Comparison of ENCODE assay signal across 21 cellular contexts in genomic region chr20:32695089-32695488, GRCh38. TPM values are rescaled to one million over a fixed set of nuclear protein-coding genes. Genes with fewer than 3 reads are reported as not detected.
DNase-seq lines count a peak whose midpoint lies in the region; TF ChIP-seq lines count a peak whose summit lies in the region.
"Had no signal": no experiment of that assay in that cellular context is flagged by ENCODE, and none has a peak within 500 bp of the region (broad histone marks: within the 10 kb centered on the region; RNA-seq: fewer than 3 reads in every experiment).

No MANE protein-coding gene starts in this region.

- H3K4ac ChIP-seq in trophoblast cell (ENCODE audit: low read depth, low read length) = no peak overlapping the region

- H2BK5ac ChIP-seq in trophoblast cell (ENCODE audit: low read depth, low read length, poor library complexity) = no peak overlapping the region

- H3K14ac ChIP-seq in trophoblast cell (ENCODE audit: low read length) = no peak overlapping the region

- TF ChIP-seq CTCF in chondrocyte (IDR thresholded peaks at IDR 0.05) = no peak
- TF ChIP-seq CTCF in smooth muscle cell (IDR thresholded peaks at IDR 0.05; ENCODE audit: borderline replicate concordance, insufficient read depth, poor library complexity, severe bottlenecking) = no peak

- H3K36me3 Mint-ChIP-seq in CD4-positive, alpha-beta memory T cell = peaks cover 9 to 17% of the 10 kb centered on the region in 2 donors
- H3K36me3 Mint-ChIP-seq in chondrocyte (ENCODE audit: low read depth) = peaks cover 10% of the 10 kb centered on the region

- H4K12ac ChIP-seq in trophoblast cell (ENCODE audit: low read depth, low read length) = no peak overlapping the region

- no peak for DNase-seq in CD4-positive, alpha-beta memory T cell
- DNase-seq in ELF-1 (ENCODE audit: low read depth, low spot score) (peak; percentile 52), chondrocyte (ENCODE audit: low spot score) (no peak), trophoblast cell (no peak), NCI-H2029 (lab: John Stamatoyannopoulos, UW) (no peak), NCI-H510A (lab: John Stamatoyannopoulos, UW) (no peak), smooth muscle cell (lab: John Stamatoyannopoulos, UW; ENCODE audit: unreplicated experiment) (no peak)
- DNase-seq: AML-193, DMS153, GF-D8, HCEC 1CT, NCI-H1105 treated with DMSO at 0.1 percent for 48 hours, NCI-H1694, NCI-H2107, NCI-H226, NCI-H524 treated with DMSO at 0.1 percent for 48 hours, SHP77 treated with DMSO at 0.1 percent for 48 hours, SK-N-SH had no signal

- no peak overlapping the region for H4K8ac ChIP-seq in trophoblast cell (ENCODE audit: low read depth, low read length)

- H3K9me3 ChIP-seq in CD4-positive, alpha-beta memory T cell (ENCODE audit: control insufficient read depth in 1 of 2, low read length in 2 of 2) = no peaks in the 10 kb centered on the region
- H3K9me3 ChIP-seq in trophoblast cell (ENCODE audit: insufficient read depth, low read depth, low read length) (no peaks in the 10 kb centered on the region), smooth muscle cell (replicated peaks; ENCODE audit: low read depth) (no peaks in the 10 kb centered on the region)
- H3K9me3 ChIP-seq: SK-N-SH had no signal

- no peak overlapping the region for H2BK12ac ChIP-seq in trophoblast cell (ENCODE audit: low read length)

- no peak overlapping the region for H2AK5ac ChIP-seq in trophoblast cell (ENCODE audit: low read length)

- peaks cover 0 to 2% (median 0%) of the 10 kb centered on the region in 4 donors for H3K4me1 Mint-ChIP-seq in CD4-positive, alpha-beta memory T cell
- H3K4me1 Mint-ChIP-seq in chondrocyte (ENCODE audit: low read depth) = peaks cover 12% of the 10 kb centered on the region
- H3K4me1 Mint-ChIP-seq: CD14-positive monocyte had no signal

- peak overlapping the region; percentile 18 for H2BK120ac ChIP-seq in trophoblast cell (ENCODE audit: insufficient read depth, low read length, poor library complexity)

- H4K91ac ChIP-seq in trophoblast cell (ENCODE audit: low read depth, low read length) = peak overlapping the region; percentile 58

- intact Hi-C loops in CD4-positive, alpha-beta memory T cell (cut with micrococcal nuclease) = no loop called here

- no peaks in the 10 kb centered on the region for H3K79me2 ChIP-seq in trophoblast cell (ENCODE audit: control insufficient read depth, insufficient read depth, low read length, poor library complexity)
- no peaks in the 10 kb centered on the region for H3K79me2 ChIP-seq in smooth muscle cell (ENCODE audit: low read depth)

- no peak overlapping the region for H3K4me2 ChIP-seq in trophoblast cell (ENCODE audit: low read length)
- no peak overlapping the region for H3K4me2 ChIP-seq in smooth muscle cell
- H3K4me2 ChIP-seq: SK-N-SH had no signal

- H3K27me3 Mint-ChIP-seq in CD4-positive, alpha-beta memory T cell = no peaks in the 10 kb centered on the region
- H3K27me3 Mint-ChIP-seq in chondrocyte (ENCODE audit: low read depth) = no peaks in the 10 kb centered on the region

- H3K9ac ChIP-seq in trophoblast cell (ENCODE audit: low read length) (no peak overlapping the region), smooth muscle cell (ENCODE audit: low read depth) (no peak overlapping the region)
- H3K9ac ChIP-seq: SK-N-SH had no signal

- no peaks in the 10 kb centered on the region for H3K9me3 Mint-ChIP-seq in CD4-positive, alpha-beta memory T cell
- no peaks in the 10 kb centered on the region for H3K9me3 Mint-ChIP-seq in chondrocyte (ENCODE audit: low read depth)
- H3K9me3 Mint-ChIP-seq: CD14-positive monocyte had no signal

- no peak overlapping the region for H3K4me3 ChIP-seq in CD4-positive, alpha-beta memory T cell (ENCODE audit: low read length in 2 of 2)
- H3K4me3 ChIP-seq in trophoblast cell (ENCODE audit: low read depth, low read length) (no peak overlapping the region), smooth muscle cell (no peak overlapping the region)

- CTCF ChIA-PET in CD4-positive, alpha-beta memory T cell (lab: Charles Lee; ENCODE audit: partially characterized antibody) = interaction anchor here (0.7 kb wide), 2 partner anchors 80 to 234 kb away, joined by 3 read pairs; no protein-coding TSS in a partner anchor

- H3K36me3 ChIP-seq in CD4-positive, alpha-beta memory T cell (ENCODE audit: insufficient read depth, low read length) = no peaks in the 10 kb centered on the region
- H3K36me3 ChIP-seq in trophoblast cell (ENCODE audit: control insufficient read depth in 1 of 2, insufficient read depth in 2 of 2, low read length in 2 of 2) (no peaks in the 10 kb centered on the region), smooth muscle cell (ENCODE audit: low read depth) (no peaks in the 10 kb centered on the region)

- H3K79me1 ChIP-seq in trophoblast cell (ENCODE audit: low read length) = peaks cover 7% of the 10 kb centered on the region

- H3K27me3 ChIP-seq in CD4-positive, alpha-beta memory T cell (ENCODE audit: insufficient read depth, low read length) = no peaks in the 10 kb centered on the region
- no peaks in the 10 kb centered on the region for H3K27me3 ChIP-seq in trophoblast cell (ENCODE audit: insufficient read depth, low read length)
- H3K27me3 ChIP-seq in smooth muscle cell (ENCODE audit: low read depth) = no peaks in the 10 kb centered on the region

- no peak overlapping the region for H2AFZ ChIP-seq in trophoblast cell (ENCODE audit: insufficient read depth, low read length, poor library complexity)
- no peak overlapping the region for H2AFZ ChIP-seq in smooth muscle cell (ENCODE audit: low read depth)

- POLR2A ChIA-PET in CD4-positive, alpha-beta memory T cell (lab: Charles Lee; ENCODE audit: partially characterized antibody) = no interaction called here

- H3K4me1 ChIP-seq in CD4-positive, alpha-beta memory T cell (ENCODE audit: insufficient read depth, low read length) = no peaks in the 10 kb centered on the region
- H3K4me1 ChIP-seq in trophoblast cell (ENCODE audit: control insufficient read depth in 1 of 2, insufficient read depth in 2 of 2, low read length in 2 of 2) (peaks cover 5 to 9% of the 10 kb centered on the region in 2 experiments), smooth muscle cell (ENCODE audit: low read depth) (no peaks in the 10 kb centered on the region)

- H4K20me1 ChIP-seq in smooth muscle cell (ENCODE audit: low read depth) = no peaks in the 10 kb centered on the region

- H3K23ac ChIP-seq in trophoblast cell (ENCODE audit: low read length) = no peak overlapping the region

- H3K27ac ChIP-seq in CD4-positive, alpha-beta memory T cell (ENCODE audit: low read depth, low read length) = no peak overlapping the region
- H3K27ac ChIP-seq in trophoblast cell (ENCODE audit: low read depth, low read length) = peak overlapping the region; percentile 61
- no peak overlapping the region for H3K27ac ChIP-seq in smooth muscle cell (ENCODE audit: low read depth)

- no peak overlapping the region for H3K4me3 Mint-ChIP-seq in CD4-positive, alpha-beta memory T cell
- H3K4me3 Mint-ChIP-seq in chondrocyte (ENCODE audit: unreplicated experiment) = no peak overlapping the region
- H3K4me3 Mint-ChIP-seq: CD14-positive monocyte had no signal

- no peaks in the 10 kb centered on the region for H3F3A ChIP-seq in smooth muscle cell (ENCODE audit: low read depth)

- peak overlapping the region in 6 of 7 donors; percentile 0 to 82 (median 50) for H3K27ac Mint-ChIP-seq in CD4-positive, alpha-beta memory T cell
- peak overlapping the region; percentile 49 for H3K27ac Mint-ChIP-seq in chondrocyte (ENCODE audit: unreplicated experiment)

- no peak overlapping the region for H3K18ac ChIP-seq in trophoblast cell (ENCODE audit: low read length)

RNA-seq across cellular contexts. Expression of gene C20orf203, which starts 21.3 kb away (rescaled TPM):
- total RNA-seq in CD4-positive, alpha-beta memory T cell = under 1 TPM in 1 of 2 experiments, not detected in 1; 0.06 TPM
- not detected for polyA plus RNA-seq in CD4-positive, alpha-beta memory T cell
- 0.07 to 0.15 TPM in 2 of 3 replicates, not detected in the other for total RNA-seq in chondrocyte
- polyA plus RNA-seq in trophoblast cell (2013) = 0.01 TPM in 1 of 2 replicates, not detected in the other
- total RNA-seq in smooth muscle cell = 0.13 TPM in 1 of 2 replicates, not detected in the other
- polyA plus RNA-seq in smooth muscle cell = not detected in 2 replicates
- total RNA-seq: Daoy, RPMI7951 had no signal
- polyA plus RNA-seq: CD14-positive monocyte, SK-N-SH had no signal

RNA-seq across cellular contexts. Expression of gene COMMD7, which starts 48.2 kb away (rescaled TPM):
- 10 to 100 TPM; 29.6 to 29.7 TPM for total RNA-seq in CD4-positive, alpha-beta memory T cell
- 100 to 1,000 TPM; 105 to 154 TPM for polyA plus RNA-seq in CD4-positive, alpha-beta memory T cell
- total RNA-seq in chondrocyte (34.4 to 83.2 TPM (median 82.9 TPM) in 3 replicates), smooth muscle cell (29.2 and 35.4 TPM in 2 replicates)
- polyA plus RNA-seq in trophoblast cell (2013) = 53.0 and 54.0 TPM in 2 replicates
- 57.6 and 62.8 TPM in 2 replicates for polyA plus RNA-seq in smooth muscle cell
